ENCODE assay signal across 12 cellular contexts in the genomic region with DNA sequence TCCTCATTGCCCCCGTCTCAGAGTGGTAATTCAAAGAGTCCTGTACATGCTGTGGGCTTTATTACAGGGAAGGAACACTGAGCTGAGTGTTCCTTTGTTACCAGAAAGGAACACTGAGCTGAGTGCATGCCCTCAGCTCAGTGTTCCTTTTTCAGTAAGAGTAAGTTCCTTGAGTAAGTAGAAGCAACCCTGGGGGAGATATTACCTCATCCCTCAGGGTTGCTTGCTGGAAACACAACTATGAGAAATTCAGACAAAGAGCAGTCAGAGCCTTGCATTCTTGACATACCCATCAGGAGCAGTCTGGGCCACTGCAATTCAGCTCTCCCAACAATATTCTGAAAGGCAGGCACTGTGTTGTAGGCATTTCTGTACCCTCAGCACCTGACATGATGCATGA. TPM values are rescaled to one million over a fixed set of nuclear protein-coding genes. Genes with fewer than 3 reads are reported as not detected.
A peak's percentile ranks its signal among the peaks of the same experiment; 100 is the strongest.
DNase-seq lines count a peak whose midpoint lies in the region; ATAC-seq and TF ChIP-seq lines count a peak whose summit lies in the region.
"Had no signal": no experiment of that assay in that cellular context is flagged by ENCODE, and none has a peak within 500 bp of the region (broad histone marks: within the 10 kb centered on the region; RNA-seq: fewer than 3 reads in every experiment).

No MANE protein-coding gene starts in this region.

- no peaks in the 10 kb centered on the region for H3K36me3 ChIP-seq in SJSA1
- H3K36me3 ChIP-seq in fibroblast of lung (ENCODE audit: control insufficient read depth, insufficient read depth, low read length), result no peaks in the 10 kb centered on the region
- H3K36me3 ChIP-seq: thyroid gland had no signal

- H3K27me3 ChIP-seq in SJSA1 (replicated peaks), result no peaks in the 10 kb centered on the region
- no peaks in the 10 kb centered on the region for H3K27me3 ChIP-seq in fibroblast of lung (ENCODE audit: control insufficient read depth, insufficient read depth, low read length)
- H3K27me3 ChIP-seq: thyroid gland had no signal

- H3K27ac ChIP-seq in SJSA1 (peak overlapping the region; percentile 63), fibroblast of lung (ENCODE audit: insufficient read depth, low read length) (no peak overlapping the region), coronary artery (no peak overlapping the region)
- H3K27ac ChIP-seq: thyroid gland had no signal

- no peak overlapping the region for H3K9ac ChIP-seq in fibroblast of lung (ENCODE audit: insufficient read depth, low read length)

- no peak for ATAC-seq in GM18519 (IDR thresholded peaks at IDR 0.05; ENCODE audit: low FRiP score, unreplicated experiment)
- ATAC-seq: naive thymus-derived CD8-positive, alpha-beta T cell had no signal

- H3K4me1 ChIP-seq in SJSA1 (replicated peaks) (peaks cover 12% of the 10 kb centered on the region), fibroblast of lung (ENCODE audit: control insufficient read depth, extremely low read depth, insufficient read depth, low read length) (no peaks in the 10 kb centered on the region)
- H3K4me1 ChIP-seq: thyroid gland had no signal

- H3K4me3 Mint-ChIP-seq in osteocyte (ENCODE audit: unreplicated experiment), result no peak overlapping the region
- H3K4me3 Mint-ChIP-seq: central memory CD8-positive, alpha-beta T cell; naive thymus-derived CD8-positive, alpha-beta T cell had no signal

- H3K36me3 Mint-ChIP-seq in osteocyte (ENCODE audit: unreplicated experiment), result no peaks in the 10 kb centered on the region

- H3K4me2 ChIP-seq in fibroblast of lung (ENCODE audit: extremely low read depth, insufficient read depth, low read length), result no peak overlapping the region

- H3K79me2 ChIP-seq in fibroblast of lung (ENCODE audit: control insufficient read depth, insufficient read depth, low read length), result no peaks in the 10 kb centered on the region

- H2AFZ ChIP-seq in fibroblast of lung (ENCODE audit: low read length), result no peak overlapping the region

- H4K20me1 ChIP-seq in fibroblast of lung (ENCODE audit: control insufficient read depth, extremely low read depth, insufficient read depth, low read length), result no peaks in the 10 kb centered on the region

- peaks cover 56% of the 10 kb centered on the region for H3K4me1 Mint-ChIP-seq in osteocyte (ENCODE audit: unreplicated experiment)

- no peaks in the 10 kb centered on the region for H3K9me3 ChIP-seq in SJSA1 (replicated peaks)
- no peaks in the 10 kb centered on the region for H3K9me3 ChIP-seq in fibroblast of lung (ENCODE audit: control insufficient read depth, insufficient read depth, low read depth, low read length)
- H3K9me3 ChIP-seq: thyroid gland had no signal

- peak; percentile 74 for DNase-seq in ELF-1 (ENCODE audit: low read depth, low spot score)
- DNase-seq in SJSA1 (ENCODE audit: low read depth in 1 of 2, low spot score in 2 of 2), result peak in 1 of 2 experiments; percentile 64
- DNase-seq in fibroblast of lung (ENCODE audit: low read depth in 2 of 2), result peak; percentile 25 to 97
- no peak for DNase-seq in osteocyte (ENCODE audit: extremely low spot score, unreplicated experiment)
- no peak for DNase-seq in stimulated activated CD4-positive, alpha-beta T cell treated with anti-CD3 and anti-CD28 coated beads, Interleukin-2, amount 100 ng/mL, for 48 hours
- no peak for DNase-seq in coronary artery (ENCODE audit: low spot score)
- no peak for DNase-seq in activated CD8-positive, alpha-beta memory T cell treated with anti-CD3 and anti-CD28 coated beads for 24 hours
- DNase-seq: naive thymus-derived CD8-positive, alpha-beta T cell; NCI-H1092; thyroid gland had no signal

- TF ChIP-seq CTCF in fibroblast of lung (conservative IDR thresholded peaks at IDR 0.05 in 1 of 2, IDR thresholded peaks at IDR 0.05 in 1 of 2; ENCODE audit: low read depth in 1 of 2, low read length in 2 of 2) (no peak), osteocyte (IDR thresholded peaks at IDR 0.05) (no peak), coronary artery (IDR thresholded peaks at IDR 0.05) (no peak)

- peak overlapping the region; percentile 63 for H3K27ac Mint-ChIP-seq in osteocyte (ENCODE audit: unreplicated experiment)

- H3K27me3 Mint-ChIP-seq in osteocyte (ENCODE audit: unreplicated experiment), result no peaks in the 10 kb centered on the region
- H3K27me3 Mint-ChIP-seq: central memory CD8-positive, alpha-beta T cell; naive thymus-derived CD8-positive, alpha-beta T cell had no signal

- H3K9me3 Mint-ChIP-seq in osteocyte (ENCODE audit: unreplicated experiment), result no peaks in the 10 kb centered on the region
- H3K9me3 Mint-ChIP-seq: central memory CD8-positive, alpha-beta T cell; naive thymus-derived CD8-positive, alpha-beta T cell had no signal

- H3K4me3 ChIP-seq in SJSA1 (no peak overlapping the region), fibroblast of lung (replicated peaks in 1 of 4; ENCODE audit: control extremely low read depth in 1 of 4, insufficient read depth in 1 of 4, low read depth in 3 of 4, low read length in 4 of 4) (no peak overlapping the region), coronary artery (no peak overlapping the region)
- H3K4me3 ChIP-seq: thyroid gland had no signal

RNA-seq across cellular contexts. Expression of gene CHRM5, which starts 17.0 kb away (rescaled TPM):
- 0.11 TPM in 1 of 2 replicates, not detected in the other for total RNA-seq in SJSA1 (2014; rRNA removed; shearing (Covaris generic))
- not detected in 2 replicates for total RNA-seq in fibroblast of lung
- 0.01 and 0.03 TPM in 2 replicates for polyA plus RNA-seq in fibroblast of lung
- polyA plus RNA-seq in fibroblast of lung (2012), result 0.03 TPM in 1 of 2 replicates, not detected in the other
- polyA minus RNA-seq in fibroblast of lung (ENCODE audit: low replicate concordance), result not detected in 2 replicates
- not detected in 2 replicates for total RNA-seq in osteocyte
- total RNA-seq: naive thymus-derived CD8-positive, alpha-beta T cell; thyroid gland had no signal

RNA-seq across cellular contexts. Expression of gene AVEN, which starts 53.7 kb away (rescaled TPM):
- 62.7 and 77.4 TPM in 2 replicates for total RNA-seq in SJSA1 (2014; rRNA removed; shearing (Covaris generic))
- total RNA-seq in fibroblast of lung (19.2 and 24.7 TPM in 2 replicates), osteocyte (12.5 and 14.8 TPM in 2 replicates)
- polyA plus RNA-seq in fibroblast of lung, result 14.7 and 16.0 TPM in 2 replicates
- 21.4 and 22.5 TPM in 2 replicates for polyA plus RNA-seq in fibroblast of lung (2012)
- 3.3 and 6.7 TPM in 2 replicates for polyA minus RNA-seq in fibroblast of lung (ENCODE audit: low replicate concordance)

Comparison
In these comparisons a context has a peak if more than half of its experiments do, and no peak if none do; other contexts are left out.
1. DNase-seq: peak in ELF-1 (single experiment) and fibroblast of lung (2 of 2); none in osteocyte (single experiment), stimulated activated CD4-positive, alpha-beta T cell treated with anti-CD3 and anti-CD28 coated beads, Interleukin-2, amount 100 ng/mL, for 48 hours (0 of 2), coronary artery (single experiment) and activated CD8-positive, alpha-beta memory T cell treated with anti-CD3 and anti-CD28 coated beads for 24 hours (single experiment).